Comparison of ENCODE assay signal across 21 cellular contexts in genomic region chr6:167450631-167451030, GRCh38.
"Had no signal": no experiment of that assay in that cellular context is flagged by ENCODE, and none has a peak within 500 bp of the region (broad histone marks: within the 10 kb centered on the region; RNA-seq: fewer than 3 reads in every experiment).

No MANE protein-coding gene starts in this region.

- FAIRE-seq: pancreas had no signal

- H3K9me3 ChIP-seq: body of pancreas, left ventricle myocardium inferior, pancreas, psoas muscle, upper lobe of right lung had no signal

- ATAC-seq: activated T-cell treated with anti-CD3 and anti-CD28 coated beads, Interleukin-2, amount 50 U/mL, for 72 hours; body of pancreas; foreskin keratinocyte; natural killer cell; pancreas; psoas muscle; right cardiac atrium; stimulated activated naive CD8-positive, alpha-beta T cell treated with anti-CD3 and anti-CD28 coated beads, Interleukin-15, Interleukin-2, amounts not matched to agents 100 U/mL and 50 U/mL, for 24 hours had no signal

- DNase-seq: activated CD4-positive, alpha-beta memory T cell treated with anti-CD3 and anti-CD28 coated beads, Interleukin-2, amount 10 ng/mL, durations not matched to agents 7 days and 5 days; activated CD4-positive, alpha-beta T cell treated with anti-CD3 and anti-CD28 coated beads for 48 hours; activated gamma-delta T cell; activated naive CD4-positive, alpha-beta T cell treated with anti-CD3 and anti-CD28 coated beads, Interleukin-2, amount 50 U/mL, for 16 hours; activated T-cell treated with anti-CD3 and anti-CD28 coated beads, Interleukin-2, amount 50 U/mL, for 72 hours; anterior cingulate cortex; body of pancreas; foreskin keratinocyte; glutamatergic neuron; hippocampal formation; kidney glomerular epithelial cell; left ventricle myocardium inferior; natural killer cell; pancreas; psoas muscle; right cardiac atrium; stimulated activated CD4-positive, alpha-beta T cell treated with anti-CD3 and anti-CD28 coated beads, Interleukin-12 subunit alpha, Interleukin-12 subunit beta, amount 100 ng/mL, for 4 hours; stimulated activated CD4-positive, alpha-beta T cell treated with anti-CD3 and anti-CD28 coated beads, Interleukin-4, amount 100 ng/mL, for 4 hours; stimulated activated naive CD8-positive, alpha-beta T cell treated with anti-CD3 and anti-CD28 coated beads, Interleukin-15, Interleukin-2, amounts not matched to agents 100 U/mL and 50 U/mL, for 24 hours; upper lobe of right lung had no signal

- H3K4me1 ChIP-seq: body of pancreas, foreskin keratinocyte, pancreas, psoas muscle, upper lobe of right lung had no signal

- H3K4me3 ChIP-seq: body of pancreas, cardiac muscle cell, left ventricle myocardium inferior, pancreas, psoas muscle, upper lobe of right lung had no signal

- H3K27me3 ChIP-seq: body of pancreas, cardiac muscle cell, foreskin keratinocyte, pancreas, upper lobe of right lung had no signal

- H3K27ac ChIP-seq: body of pancreas, cardiac muscle cell, foreskin keratinocyte, left ventricle myocardium inferior, pancreas, psoas muscle, upper lobe of right lung had no signal

- H3K36me3 ChIP-seq: cardiac muscle cell, left ventricle myocardium inferior, pancreas, upper lobe of right lung had no signal
